8 cellular contexts compared by ENCODE assay signal in genomic region chr9:95463145-95464060, GRCh38. TPM values are rescaled to one million over a fixed set of nuclear protein-coding genes. Genes with fewer than 3 reads are reported as not detected.
A peak's percentile ranks its signal among the peaks of the same experiment; 100 is the strongest.
DNase-seq lines count a peak whose midpoint lies in the region; FAIRE-seq and TF ChIP-seq lines count a peak whose summit lies in the region.

No MANE protein-coding gene starts in this region.

- BruUV-seq in A673 (replicated peaks; lab: Mats Ljungman, UMichigan): no TSS peak

- H3K79me2 ChIP-seq in KMS-11 (ENCODE audit: insufficient read depth, low read depth): no peaks in the 10 kb centered on the region

- peak; percentile 44 for FAIRE-seq in GM19239 (lab: Jason Lieb, UNC)

- DNase-seq in A673 (ENCODE audit: low spot score): no peak
- no peak for DNase-seq in GM19239 (ENCODE audit: insufficient read length, low spot score)
- DNase-seq in esophagus muscularis mucosa (ENCODE audit: extremely low spot score): no peak
- no peak for DNase-seq in NCI-H2029 (lab: John Stamatoyannopoulos, UW)
- no peak for DNase-seq in cortex of kidney (lab: John Stamatoyannopoulos, UW)
- DNase-seq in activated CD4-positive, CD25-positive, alpha-beta regulatory T cell (lab: John Stamatoyannopoulos, UW): no peak

- peak overlapping the region; percentile 79 for H3K27ac ChIP-seq in A673 (ENCODE audit: low read depth, low read length, poor library complexity, severe bottlenecking)
- peak overlapping the region; percentile 98 for H3K27ac ChIP-seq in KMS-11
- H3K27ac ChIP-seq in esophagus muscularis mucosa (replicated peaks in 1 of 4): peak overlapping the region; percentile 4 to 60 (median 36)
- peak overlapping the region; percentile 53 for H3K27ac ChIP-seq in stomach smooth muscle (ENCODE audit: low read length)

- TF ChIP-seq EP300 in esophagus muscularis mucosa (IDR thresholded peaks at IDR 0.05): no peak

- H3K9ac ChIP-seq in KMS-11 (peak overlapping the region; percentile 80), stomach smooth muscle (ENCODE audit: low read length in 2 of 2) (no peak overlapping the region)

- H4K20me1 ChIP-seq in KMS-11 (ENCODE audit: insufficient read depth): no peaks in the 10 kb centered on the region

- WGBS in esophagus muscularis mucosa: 66% methylated on average over 18 of the region's 21 CpGs

- no peak for TF ChIP-seq CTCF in A673 (conservative IDR thresholded peaks at IDR 0.05; ENCODE audit: low read depth, low read length)
- TF ChIP-seq CTCF in KMS-11 (conservative IDR thresholded peaks at IDR 0.05; ENCODE audit: low read depth, low read length): no peak
- no peak for TF ChIP-seq CTCF in esophagus muscularis mucosa (IDR thresholded peaks at IDR 0.05)

- H3K4me3 ChIP-seq in A673 (ENCODE audit: low read depth, low read length, poor library complexity, severe bottlenecking) (peak overlapping the region; percentile 17), KMS-11 (IDR thresholded peaks at IDR 0.05; ENCODE audit: insufficient read depth, low read depth, low read length) (no peak overlapping the region), esophagus muscularis mucosa (peak overlapping the region; percentile 27 to 50 (median 34)), stomach smooth muscle (ENCODE audit: low read length in 2 of 2) (peak overlapping the region; percentile 14 to 29)

- H2AFZ ChIP-seq in KMS-11 (ENCODE audit: low read depth): peak overlapping the region; percentile 61

- peaks cover 25% of the 10 kb centered on the region for H3K4me1 ChIP-seq in A673 (ENCODE audit: insufficient read depth, low read length, poor library complexity, severe bottlenecking)
- peaks cover 49% of the 10 kb centered on the region for H3K4me1 ChIP-seq in KMS-11 (ENCODE audit: low read depth, poor library complexity, severe bottlenecking)
- H3K4me1 ChIP-seq in esophagus muscularis mucosa: peaks cover 16 to 44% (median 37%) of the 10 kb centered on the region in 4 donors
- H3K4me1 ChIP-seq in stomach smooth muscle (ENCODE audit: control insufficient read depth, insufficient read depth, low read length): peaks cover 42% of the 10 kb centered on the region

- POLR2A ChIA-PET in A673 (lab: Charles Lee; ENCODE audit: low non-redundant PET): no interaction called here

- TF ChIP-seq POLR2A in esophagus muscularis mucosa (IDR thresholded peaks at IDR 0.05; ENCODE audit: low read depth): no peak

- intact Hi-C loops in A673 (cut with micrococcal nuclease; ENCODE audit: unreplicated experiment): no loop called here
- intact Hi-C loops in esophagus muscularis mucosa (cut with DNase I): no loop called here

- H3K9me3 ChIP-seq in A673 (ENCODE audit: low read depth, low read length, poor library complexity, severe bottlenecking) (no peaks in the 10 kb centered on the region), esophagus muscularis mucosa (no peaks in the 10 kb centered on the region), stomach smooth muscle (ENCODE audit: control insufficient read depth in 2 of 2, low read length in 2 of 2) (no peaks in the 10 kb centered on the region)

- H3K36me3 ChIP-seq in A673 (ENCODE audit: insufficient read depth, low read length, poor library complexity, severe bottlenecking) (peaks cover 72% of the 10 kb centered on the region), KMS-11 (ENCODE audit: insufficient read depth) (no peaks in the 10 kb centered on the region), esophagus muscularis mucosa (peaks cover 12 to 75% (median 52%) of the 10 kb centered on the region in 4 donors), stomach smooth muscle (ENCODE audit: control insufficient read depth in 2 of 2, insufficient read depth in 2 of 2, low read length in 2 of 2) (peaks cover 5 to 36% of the 10 kb centered on the region in 2 donors)

- no peaks in the 10 kb centered on the region for H3K27me3 ChIP-seq in A673 (replicated peaks; ENCODE audit: insufficient read depth, low read depth, low read length, poor library complexity)
- H3K27me3 ChIP-seq in KMS-11 (ENCODE audit: insufficient read depth, low read depth): no peaks in the 10 kb centered on the region
- no peaks in the 10 kb centered on the region for H3K27me3 ChIP-seq in esophagus muscularis mucosa
- H3K27me3 ChIP-seq in stomach smooth muscle (ENCODE audit: control insufficient read depth in 1 of 2, insufficient read depth in 2 of 2, low read length in 2 of 2): no peaks in the 10 kb centered on the region

- CTCF ChIA-PET in A673 (lab: Charles Lee): no interaction called here

- H3K4me2 ChIP-seq in KMS-11: peak overlapping the region; percentile 97

RNA-seq across cellular contexts. Expression of gene PTCH1, which starts 53.4 kb away (rescaled TPM):
- total RNA-seq in A673 (2021) (32.6 and 36.5 TPM in 2 replicates), esophagus muscularis mucosa (10 to 100 TPM; 10.8 to 25.1 (median 16.9) TPM)

Comparison
In these comparisons a context has a peak if more than half of its experiments do, and no peak if none do; other contexts are left out.
1. H3K27ac ChIP-seq: peak in every context shown above with its lines; median percentile 98 in KMS-11; 79 in A673; 53 in stomach smooth muscle; 36 in esophagus muscularis mucosa.